9 cellular contexts compared by ENCODE assay signal in the genomic region with DNA sequence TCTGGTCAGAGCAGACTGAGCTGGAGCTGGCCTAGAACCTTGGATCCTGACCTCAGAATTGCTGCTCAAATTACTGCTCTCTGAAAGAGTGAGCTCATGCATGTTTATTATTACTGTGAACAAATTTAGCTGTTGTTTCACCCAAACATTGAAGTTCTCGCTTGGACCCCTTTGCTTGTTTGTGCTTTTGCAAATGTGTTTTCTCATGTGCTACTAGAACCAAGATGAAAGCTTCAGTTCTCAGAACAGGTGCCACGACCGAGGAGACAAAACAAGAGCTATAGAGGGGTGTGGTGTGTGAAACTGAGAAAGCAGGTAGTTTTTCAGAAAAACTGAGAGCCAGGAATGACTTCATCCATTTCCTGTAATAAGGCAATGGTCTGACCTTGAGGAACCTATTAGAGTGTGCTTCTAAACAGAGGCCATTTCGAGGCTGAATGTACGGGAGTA. TPM values are rescaled to one million over a fixed set of nuclear protein-coding genes. Genes with fewer than 3 reads are reported as not detected.
DNase-seq lines count a peak whose midpoint lies in the region; ATAC-seq, FAIRE-seq and TF ChIP-seq lines count a peak whose summit lies in the region.
"Had no signal": no experiment of that assay in that cellular context is flagged by ENCODE, and none has a peak within 500 bp of the region (broad histone marks: within the 10 kb centered on the region; RNA-seq: fewer than 3 reads in every experiment).

No MANE protein-coding gene starts in this region.

- TF ChIP-seq CTCF in HepG2 (CRISPR knock-in tag; IDR thresholded peaks at IDR 0.05) (no peak), progenitor cell of endocrine pancreas (IDR thresholded peaks at IDR 0.05; ENCODE audit: unreplicated experiment) (no peak), adrenal gland (IDR thresholded peaks at IDR 0.05) (no peak)

- no TSS peak for BruUV-seq in HepG2 (replicated peaks; lab: Mats Ljungman, UMichigan)

- H3K9ac ChIP-seq in HepG2 (ENCODE audit: insufficient read depth, low read depth, low read length), result no peak overlapping the region

- H3K4me3 ChIP-seq in HepG2 (replicated peaks in 1 of 3; ENCODE audit: insufficient read depth in 1 of 3, low read depth in 2 of 3, low read length in 3 of 3) (no peak overlapping the region), adrenal gland (no peak overlapping the region)

- in situ Hi-C loops in HepG2 (cut with HindIII; ENCODE audit: extremely low pct_ligation_motif_present, low pct_unique_long_range_greater_than_20kb), result no loop called here

- no peaks in the 10 kb centered on the region for H3K79me2 ChIP-seq in HepG2 (ENCODE audit: insufficient read depth, low read length)

- no peaks in the 10 kb centered on the region for H3K27me3 Mint-ChIP-seq in progenitor cell of endocrine pancreas

- H3K4me3 Mint-ChIP-seq in progenitor cell of endocrine pancreas (ENCODE audit: low read depth), result no peak overlapping the region

- intact Hi-C loops in HepG2 (cut with micrococcal nuclease; ENCODE audit: unreplicated experiment) (no loop called here), adrenal gland (cut with DNase I) (no loop called here)

- ATAC-seq in GM18517 (IDR thresholded peaks at IDR 0.05; ENCODE audit: unreplicated experiment) (peak; percentile 98), GM21526 (IDR thresholded peaks at IDR 0.05; ENCODE audit: low FRiP score, unreplicated experiment) (peak; percentile 98), HG03460 (IDR thresholded peaks at IDR 0.05; ENCODE audit: unreplicated experiment) (peak; percentile 97), HepG2 (peak; percentile 83)

- no peaks in the 10 kb centered on the region for H3K36me3 Mint-ChIP-seq in progenitor cell of endocrine pancreas (ENCODE audit: insufficient read depth)

- peaks cover 14% of the 10 kb centered on the region for H3K4me1 ChIP-seq in HepG2 (ENCODE audit: insufficient read depth, low read length)
- peaks cover 7 to 13% of the 10 kb centered on the region in 2 donors for H3K4me1 ChIP-seq in adrenal gland (replicated peaks in 1 of 2)

- no peak for TF ChIP-seq POLR2A in HepG2 (IDR thresholded peaks at IDR 0.05; ENCODE audit: insufficient read depth in 1 of 2, low read depth in 2 of 2, low read length in 2 of 2)
- no peak for TF ChIP-seq POLR2A in adrenal gland (IDR thresholded peaks at IDR 0.05)

- H3K4me2 ChIP-seq in HepG2 (ENCODE audit: low read depth, low read length), result peak overlapping the region; percentile 32; the same call in 1 of the 2 replicates

- H3K27me3 ChIP-seq in HepG2 (ENCODE audit: control insufficient read depth in 1 of 2, insufficient read depth in 2 of 2, low read length in 2 of 2) (peaks cover 0 to 3% of the 10 kb centered on the region in 2 experiments; a peak in 1 of 5 replicates), adrenal gland (no peaks in the 10 kb centered on the region)

- H3K27ac ChIP-seq in HepG2 (ENCODE audit: extremely low read length, insufficient read depth, low read length) (no peak overlapping the region), adrenal gland (peak overlapping the region in 1 of 5 donors; percentile 37)

- TF ChIP-seq RAD21 in HepG2 (CRISPR knock-in tag; IDR thresholded peaks at IDR 0.05), result no peak

- CTCF ChIA-PET in HepG2 (lab: Yijun Ruan, JAX; ENCODE audit: low intra/inter-chr PET ratio, low total read pairs), result no interaction called here

- FAIRE-seq in HepG2 (lab: Jason Lieb, UNC), result no peak
- FAIRE-seq: islet of Langerhans had no signal

- no peak for TF ChIP-seq EP300 in HepG2 (IDR thresholded peaks at IDR 0.05; ENCODE audit: low read depth in 2 of 2, low read length in 2 of 2)
- no peak for TF ChIP-seq EP300 in HepG2 (CRISPR knock-in tag; IDR thresholded peaks at IDR 0.05; ENCODE audit: borderline replicate concordance)

- peak overlapping the region; percentile 30 for H2AFZ ChIP-seq in HepG2 (ENCODE audit: low read length)

- no peaks in the 10 kb centered on the region for H3K4me1 Mint-ChIP-seq in progenitor cell of endocrine pancreas (ENCODE audit: low read depth)

- H3K9me3 Mint-ChIP-seq in progenitor cell of endocrine pancreas (ENCODE audit: low read depth), result no peaks in the 10 kb centered on the region

- H3K9me3 ChIP-seq in HepG2 (ENCODE audit: low read length) (no peaks in the 10 kb centered on the region), adrenal gland (replicated peaks in 1 of 3) (no peaks in the 10 kb centered on the region)

- DNase-seq in HepG2 (ENCODE audit: low spot score) (peak; percentile 29), progenitor cell of endocrine pancreas (ENCODE audit: low spot score, unreplicated experiment) (no peak), adrenal gland (no peak), ureter (ENCODE audit: low spot score) (no peak), hippocampal formation (lab: John Stamatoyannopoulos, UW) (no peak)

- POLR2A ChIA-PET in HepG2 (lab: Yijun Ruan, JAX), result no interaction called here

- H3K27ac Mint-ChIP-seq in progenitor cell of endocrine pancreas, result no peak overlapping the region

- WGBS in HepG2 (ENCODE audit: low lambda C conversion rate), result 11% methylated on average over 5 of the region's 5 CpGs
- WGBS in adrenal gland, 4 donors, result 59 to 65% (median 61%) methylated on average over 5 of the region's 5 CpGs

- H3K36me3 ChIP-seq in HepG2 (replicated peaks in 1 of 2; ENCODE audit: control insufficient read depth in 1 of 2, insufficient read depth in 2 of 2, low read length in 2 of 2), result no peaks in the 10 kb centered on the region
- H3K36me3 ChIP-seq in adrenal gland (replicated peaks in 1 of 2), result no peaks in the 10 kb centered on the region

- H4K20me1 ChIP-seq in HepG2 (ENCODE audit: insufficient read depth, low read length), result no peaks in the 10 kb centered on the region

TF ChIP-seq in HepG2, 621 proteins besides CTCF, POLR2A, EP300 and RAD21 (continues in another document):
- TF ChIP-seq ARNT (IDR thresholded peaks at IDR 0.05), result no peak
- TF ChIP-seq, protein P1, sequence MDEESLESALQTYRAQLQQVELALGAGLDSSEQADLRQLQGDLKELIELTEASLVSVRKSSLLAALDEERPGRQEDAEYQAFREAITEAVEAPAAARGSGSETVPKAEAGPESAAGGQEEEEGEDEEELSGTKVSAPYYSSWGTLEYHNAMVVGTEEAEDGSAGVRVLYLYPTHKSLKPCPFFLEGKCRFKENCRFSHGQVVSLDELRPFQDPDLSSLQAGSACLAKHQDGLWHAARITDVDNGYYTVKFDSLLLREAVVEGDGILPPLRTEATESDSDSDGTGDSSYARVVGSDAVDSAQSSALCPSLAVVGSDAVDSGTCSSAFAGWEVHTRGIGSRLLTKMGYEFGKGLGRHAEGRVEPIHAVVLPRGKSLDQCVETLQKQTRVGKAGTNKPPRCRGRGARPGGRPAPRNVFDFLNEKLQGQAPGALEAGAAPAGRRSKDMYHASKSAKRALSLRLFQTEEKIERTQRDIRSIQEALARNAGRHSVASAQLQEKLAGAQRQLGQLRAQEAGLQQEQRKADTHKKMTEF (CRISPR knock-in tag; IDR thresholded peaks at IDR 0.05), result peak; percentile 54; the same call in 1 of the 2 replicates
- TF ChIP-seq, protein P2, sequence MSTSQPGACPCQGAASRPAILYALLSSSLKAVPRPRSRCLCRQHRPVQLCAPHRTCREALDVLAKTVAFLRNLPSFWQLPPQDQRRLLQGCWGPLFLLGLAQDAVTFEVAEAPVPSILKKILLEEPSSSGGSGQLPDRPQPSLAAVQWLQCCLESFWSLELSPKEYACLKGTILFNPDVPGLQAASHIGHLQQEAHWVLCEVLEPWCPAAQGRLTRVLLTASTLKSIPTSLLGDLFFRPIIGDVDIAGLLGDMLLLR (CRISPR knock-in tag; IDR thresholded peaks at IDR 0.05), result no peak
- peak; percentile 33; the same call in 1 of the 2 replicates for TF ChIP-seq GATAD2A (CRISPR knock-in tag; IDR thresholded peaks at IDR 0.05)
- TF ChIP-seq NR2F1 (CRISPR knock-in tag; IDR thresholded peaks at IDR 0.05), result no peak
- no peak for TF ChIP-seq NFYB (CRISPR knock-in tag; IDR thresholded peaks at IDR 0.05)
- no peak for TF ChIP-seq ELF3 (CRISPR knock-in tag; IDR thresholded peaks at IDR 0.05)
- TF ChIP-seq HDAC2 (CRISPR knock-in tag; IDR thresholded peaks at IDR 0.05), result 0 out of 2 replicates have a peak, but pooled peaks have one; percentile 26
- peak; percentile 54; the same call in 1 of the 2 replicates for TF ChIP-seq KAT8 (CRISPR knock-in tag; IDR thresholded peaks at IDR 0.05)
- no peak for TF ChIP-seq SKI (IDR thresholded peaks at IDR 0.05; ENCODE audit: partially characterized antibody)
- no peak for TF ChIP-seq ZNF235 (CRISPR knock-in tag; IDR thresholded peaks at IDR 0.05; ENCODE audit: borderline replicate concordance)
- no peak for TF ChIP-seq ZNF337 (CRISPR knock-in tag; IDR thresholded peaks at IDR 0.05; ENCODE audit: borderline replicate concordance, low read depth)

RNA-seq across cellular contexts. Expression of gene ESR1, which starts 50.0 kb away (rescaled TPM):
- total RNA-seq in HepG2 (2016; rRNA removed; fragmentation: Illumina TruSeq; extraction: Trizol) (not detected in 2 replicates), progenitor cell of endocrine pancreas (not detected in 2 replicates), adrenal gland (1 to 10 TPM; 2.6 to 9.4 (median 5.1) TPM), ureter (9.6 TPM)
- total RNA-seq in HepG2 (2016; cell fraction: cytosol; rRNA removed; fragmentation: Illumina TruSeq; extraction: Trizol; ENCODE audit: low read depth), result not detected in 2 replicates
- not detected in 2 replicates for total RNA-seq in HepG2 (2016; cell fraction: insoluble cytoplasmic fraction; rRNA removed; fragmentation: Illumina TruSeq; extraction: Trizol)
- total RNA-seq in HepG2 (2016; cell fraction: membrane; rRNA removed; fragmentation: Illumina TruSeq; extraction: Trizol), result not detected in 2 replicates
- total RNA-seq in HepG2 (2016; cell fraction: nucleus; rRNA removed; fragmentation: Illumina TruSeq; extraction: Trizol), result not detected in 2 replicates
- polyA plus RNA-seq in HepG2 (2011; rRNA removed) (not detected in 2 replicates), adrenal gland (1 to 10 TPM in 2 of 3 donors, under 1 TPM in 1; 0.98 to 1.1 (median 1.1) TPM)
- polyA plus RNA-seq in HepG2 (2011; cell fraction: cytosol; rRNA removed), result not detected in 2 replicates
- 0.07 TPM in 1 of 2 replicates, not detected in the other for polyA plus RNA-seq in HepG2 (2011; cell fraction: nucleus; rRNA removed)
- polyA plus RNA-seq in HepG2 (2012), result 0.04 and 0.07 TPM in 2 replicates
- polyA plus RNA-seq in HepG2 (2016; cell fraction: cytosol; fragmentation: Illumina TruSeq; extraction: Trizol; ENCODE audit: low read depth), result not detected in 2 replicates
- polyA plus RNA-seq in HepG2 (2016; cell fraction: insoluble cytoplasmic fraction; fragmentation: Illumina TruSeq; extraction: Trizol; ENCODE audit: low read depth), result not detected in 2 replicates
- polyA plus RNA-seq in HepG2 (2016; cell fraction: membrane; fragmentation: Illumina TruSeq; extraction: Trizol; ENCODE audit: low read depth), result not detected in 2 replicates
- polyA plus RNA-seq in HepG2 (2016; cell fraction: nucleus; fragmentation: Illumina TruSeq; extraction: Trizol; ENCODE audit: insufficient read depth, low read depth), result not detected in 2 replicates
- polyA minus RNA-seq in HepG2 (2011; rRNA and poly(A)+ RNA removed; ENCODE audit: low replicate concordance), result 0.56 TPM in 1 of 2 replicates, not detected in the other
- polyA minus RNA-seq in HepG2 (2011; cell fraction: cytosol; rRNA and poly(A)+ RNA removed), result not detected in 2 replicates
- not detected in 2 replicates for polyA minus RNA-seq in HepG2 (2011; cell fraction: nucleus; rRNA and poly(A)+ RNA removed)
